ENCODE assay signal across 8 cellular contexts in the genomic region with DNA sequence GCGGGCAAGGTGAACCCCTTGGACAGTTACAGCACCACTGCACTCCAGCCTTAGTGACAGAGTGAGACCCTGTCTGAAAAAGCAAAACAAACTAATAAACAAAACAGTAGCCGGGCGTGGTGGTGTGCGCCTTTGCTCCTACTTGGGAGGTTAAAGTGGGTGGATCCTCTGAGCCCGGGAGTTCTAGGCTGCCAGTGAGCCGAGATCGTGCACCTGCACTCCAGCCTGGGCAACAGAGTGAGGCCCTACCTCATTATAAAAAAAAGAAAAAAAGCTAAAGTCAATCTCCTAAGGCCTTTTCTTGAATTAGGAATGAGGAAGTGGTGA. TPM values are rescaled to one million over a fixed set of nuclear protein-coding genes. Genes with fewer than 3 reads are reported as not detected.
DNase-seq lines count a peak whose midpoint lies in the region; ATAC-seq, FAIRE-seq and TF ChIP-seq lines count a peak whose summit lies in the region.

No MANE protein-coding gene starts in this region.

- H3K36me3 ChIP-seq in breast epithelium (no peaks in the 10 kb centered on the region), HepG2 (replicated peaks in 1 of 2; ENCODE audit: control insufficient read depth in 1 of 2, insufficient read depth in 2 of 2, low read length in 2 of 2) (no peaks in the 10 kb centered on the region)

- in situ Hi-C loops in HepG2 (cut with HindIII; ENCODE audit: extremely low pct_ligation_motif_present, low pct_unique_long_range_greater_than_20kb) = no loop called here

- BruUV-seq in MCF 10A (replicated peaks; lab: Mats Ljungman, UMichigan) = no TSS peak
- no TSS peak for BruUV-seq in HepG2 (replicated peaks; lab: Mats Ljungman, UMichigan)

- no peak overlapping the region for H2AFZ ChIP-seq in HepG2 (ENCODE audit: low read length)

- ATAC-seq in HepG2 = no peak

- H3K27me3 ChIP-seq in breast epithelium = no peaks in the 10 kb centered on the region
- peaks cover 0 to 1% of the 10 kb centered on the region in 2 experiments; a peak in 1 of 5 replicates for H3K27me3 ChIP-seq in HepG2 (ENCODE audit: control insufficient read depth in 1 of 2, insufficient read depth in 2 of 2, low read length in 2 of 2)

- H3K4me3 Mint-ChIP-seq in MCF 10A (ENCODE audit: unreplicated experiment) = no peak overlapping the region
- peak overlapping the region; percentile 74 for H3K4me3 Mint-ChIP-seq in activated CD4-positive, alpha-beta memory T cell treated with anti-CD3 and anti-CD28 coated beads for 36 hours
- H3K4me3 Mint-ChIP-seq in type B pancreatic cell = peak overlapping the region; percentile 74

- H3K4me1 Mint-ChIP-seq in MCF 10A (ENCODE audit: insufficient read depth, unreplicated experiment) (no peaks in the 10 kb centered on the region), type B pancreatic cell (ENCODE audit: unreplicated experiment) (peaks cover 8% of the 10 kb centered on the region)
- H3K4me1 Mint-ChIP-seq in activated CD4-positive, alpha-beta memory T cell treated with anti-CD3 and anti-CD28 coated beads for 36 hours (ENCODE audit: low read depth) = peaks cover 17% of the 10 kb centered on the region

- no peak for TF ChIP-seq RAD21 in HepG2 (CRISPR knock-in tag; IDR thresholded peaks at IDR 0.05)

- TF ChIP-seq POLR2A in breast epithelium (IDR thresholded peaks at IDR 0.05) (no peak), HepG2 (IDR thresholded peaks at IDR 0.05; ENCODE audit: insufficient read depth in 1 of 2, low read depth in 2 of 2, low read length in 2 of 2) (no peak)

- H4K20me1 ChIP-seq in HepG2 (ENCODE audit: insufficient read depth, low read length) = no peaks in the 10 kb centered on the region

- H3K9me3 ChIP-seq in breast epithelium = peaks cover 0 to 5% of the 10 kb centered on the region in 2 donors
- no peaks in the 10 kb centered on the region for H3K9me3 ChIP-seq in HepG2 (ENCODE audit: low read length)

- H3K27ac ChIP-seq in breast epithelium = peak overlapping the region; percentile 77 to 95
- H3K27ac ChIP-seq in HepG2 (ENCODE audit: extremely low read length, insufficient read depth, low read length) = no peak overlapping the region

- DNase-seq in breast epithelium (ENCODE audit: low spot score in 2 of 2) (no peak), MCF 10A (ENCODE audit: unreplicated experiment) (no peak), HepG2 (ENCODE audit: low spot score) (no peak), type B pancreatic cell (ENCODE audit: extremely low spot score, unreplicated experiment) (no peak), NCI-H146 (lab: John Stamatoyannopoulos, UW) (no peak), HEK293T (ENCODE audit: extremely low spot score) (no peak)
- no peak for DNase-seq in activated CD4-positive, alpha-beta memory T cell treated with anti-CD3 and anti-CD28 coated beads for 36 hours
- no peak for DNase-seq in activated effector memory CD4-positive, alpha-beta T cell treated with Interleukin-2 at 50 U/mL for 16 hours

- H3K9me3 Mint-ChIP-seq in MCF 10A (ENCODE audit: unreplicated experiment) (no peaks in the 10 kb centered on the region), type B pancreatic cell (no peaks in the 10 kb centered on the region)
- no peaks in the 10 kb centered on the region for H3K9me3 Mint-ChIP-seq in activated CD4-positive, alpha-beta memory T cell treated with anti-CD3 and anti-CD28 coated beads for 36 hours

- POLR2A ChIA-PET in MCF 10A (lab: Yijun Ruan, JAX) = no interaction called here
- POLR2A ChIA-PET in activated CD4-positive, alpha-beta memory T cell treated with anti-CD3 and anti-CD28 coated beads for 36 hours (lab: Charles Lee) = no interaction called here
- POLR2A ChIA-PET in HepG2 (lab: Yijun Ruan, JAX) = no interaction called here
- POLR2A ChIA-PET in HEK293T (lab: Yijun Ruan, JAX) = no interaction called here

- FAIRE-seq in HepG2 (lab: Jason Lieb, UNC) = no peak

- H3K79me2 ChIP-seq in HepG2 (ENCODE audit: insufficient read depth, low read length) = no peaks in the 10 kb centered on the region

- no peak for TF ChIP-seq CTCF in breast epithelium (IDR thresholded peaks at IDR 0.05)
- TF ChIP-seq CTCF in MCF 10A (IDR thresholded peaks at IDR 0.05; ENCODE audit: unreplicated experiment) = no peak
- TF ChIP-seq CTCF in HepG2 (CRISPR knock-in tag; IDR thresholded peaks at IDR 0.05) = no peak
- TF ChIP-seq CTCF in type B pancreatic cell (conservative IDR thresholded peaks at IDR 0.05) = no peak

- H3K4me1 ChIP-seq in breast epithelium (no peaks in the 10 kb centered on the region), HepG2 (ENCODE audit: insufficient read depth, low read length) (peaks cover 26% of the 10 kb centered on the region)

- no peak overlapping the region for H3K9ac ChIP-seq in HepG2 (ENCODE audit: insufficient read depth, low read depth, low read length)

- 44% methylated on average over 7 of the region's 7 CpGs for WGBS in HepG2 (ENCODE audit: low lambda C conversion rate)

- H3K4me2 ChIP-seq in HepG2 (ENCODE audit: low read depth, low read length) = peak overlapping the region; percentile 42; the same call in 1 of the 2 replicates

- H3K4me3 ChIP-seq in breast epithelium = peak overlapping the region; percentile 46 to 72 (median 56)
- no peak overlapping the region for H3K4me3 ChIP-seq in HepG2 (replicated peaks in 1 of 3; ENCODE audit: insufficient read depth in 1 of 3, low read depth in 2 of 3, low read length in 3 of 3)

- H3K27ac Mint-ChIP-seq in MCF 10A (ENCODE audit: low read depth, unreplicated experiment) (no peak overlapping the region), type B pancreatic cell (peak overlapping the region; percentile 91)
- H3K27ac Mint-ChIP-seq in activated CD4-positive, alpha-beta memory T cell treated with anti-CD3 and anti-CD28 coated beads for 36 hours = no peak overlapping the region

- no peaks in the 10 kb centered on the region for H3K36me3 Mint-ChIP-seq in MCF 10A (ENCODE audit: insufficient read depth, unreplicated experiment)
- H3K36me3 Mint-ChIP-seq in activated CD4-positive, alpha-beta memory T cell treated with anti-CD3 and anti-CD28 coated beads for 36 hours = no peaks in the 10 kb centered on the region
- no peaks in the 10 kb centered on the region for H3K36me3 Mint-ChIP-seq in type B pancreatic cell

- intact Hi-C loops in breast epithelium (cut with DNase I; ENCODE audit: low total_unique reads) (no loop called here), MCF 10A (cut with micrococcal nuclease) (no loop called here), HepG2 (cut with micrococcal nuclease; ENCODE audit: unreplicated experiment) (no loop called here)
- intact Hi-C loops in activated CD4-positive, alpha-beta memory T cell treated with anti-CD3 and anti-CD28 coated beads for 36 hours (cut with micrococcal nuclease) = no loop called here

- CTCF ChIA-PET in MCF 10A (lab: Yijun Ruan, JAX) = no interaction called here
- CTCF ChIA-PET in activated CD4-positive, alpha-beta memory T cell treated with anti-CD3 and anti-CD28 coated beads for 36 hours (lab: Charles Lee) = no interaction called here
- CTCF ChIA-PET in HepG2 (lab: Yijun Ruan, JAX; ENCODE audit: low intra/inter-chr PET ratio, low total read pairs) = no interaction called here
- CTCF ChIA-PET in HEK293T (lab: Yijun Ruan, JAX) = no interaction called here

- H3K27me3 Mint-ChIP-seq in MCF 10A (ENCODE audit: insufficient read depth, unreplicated experiment) (no peaks in the 10 kb centered on the region), type B pancreatic cell (peaks cover 4% of the 10 kb centered on the region)
- no peaks in the 10 kb centered on the region for H3K27me3 Mint-ChIP-seq in activated CD4-positive, alpha-beta memory T cell treated with anti-CD3 and anti-CD28 coated beads for 36 hours

- TF ChIP-seq EP300 in HepG2 (IDR thresholded peaks at IDR 0.05; ENCODE audit: low read depth in 2 of 2, low read length in 2 of 2) (no peak), HepG2 (CRISPR knock-in tag; IDR thresholded peaks at IDR 0.05; ENCODE audit: borderline replicate concordance) (no peak)

TF ChIP-seq in HepG2, 621 proteins besides CTCF, POLR2A, EP300 and RAD21:
- no peak for TF ChIP-seq NR2F2 (IDR thresholded peaks at IDR 0.05; ENCODE audit: borderline replicate concordance, low read depth)
- TF ChIP-seq CREB1 (IDR thresholded peaks at IDR 0.05) = no peak
- no peak for TF ChIP-seq CREB1 (CRISPR knock-in tag; IDR thresholded peaks at IDR 0.05)
TF ChIP-seq in HepG2: peak in this region for 0.

TF ChIP-seq in HEK293T, 16 proteins besides CTCF, POLR2A, EP300 and RAD21:
- TF ChIP-seq SUZ12 (IDR thresholded peaks at IDR 0.05) (no peak), NFRKB (IDR thresholded peaks at IDR 0.05) (no peak), TARDBP (IDR thresholded peaks at IDR 0.05) (no peak), SP1 (IDR thresholded peaks at IDR 0.05) (no peak), CTBP1 (IDR thresholded peaks at IDR 0.05; ENCODE audit: borderline replicate concordance) (no peak), HDGF (IDR thresholded peaks at IDR 0.05; ENCODE audit: borderline replicate concordance) (no peak)
TF ChIP-seq in HEK293T: peak in this region for 0.

RNA-seq across cellular contexts. Expression of gene SPTLC2, which starts 24.7 kb away (rescaled TPM):
- total RNA-seq in breast epithelium (10 to 100 TPM; 31.2 to 47.2 (median 42.6) TPM), MCF 10A (2022) (10.3 and 15.8 TPM in 2 replicates), HepG2 (2016; rRNA removed; fragmentation: Illumina TruSeq; extraction: Trizol) (15.1 and 17.5 TPM in 2 replicates), type B pancreatic cell (ENCODE audit: low replicate concordance) (40.9 and 134 TPM in 2 replicates)
- total RNA-seq in activated CD4-positive, alpha-beta memory T cell treated with anti-CD3 and anti-CD28 coated beads for 36 hours = 10 to 100 TPM; 23.6 to 23.9 TPM
- 2.4 and 4.6 TPM in 2 replicates for total RNA-seq in HepG2 (2016; cell fraction: cytosol; rRNA removed; fragmentation: Illumina TruSeq; extraction: Trizol; ENCODE audit: low read depth)
- 11.9 and 16.4 TPM in 2 replicates for total RNA-seq in HepG2 (2016; cell fraction: insoluble cytoplasmic fraction; rRNA removed; fragmentation: Illumina TruSeq; extraction: Trizol)
- total RNA-seq in HepG2 (2016; cell fraction: membrane; rRNA removed; fragmentation: Illumina TruSeq; extraction: Trizol) = 3.3 and 3.6 TPM in 2 replicates
- 21.8 and 22.9 TPM in 2 replicates for total RNA-seq in HepG2 (2016; cell fraction: nucleus; rRNA removed; fragmentation: Illumina TruSeq; extraction: Trizol)
- 11.2 and 17.4 TPM in 2 replicates for polyA plus RNA-seq in HepG2 (2011; rRNA removed)
- 7.6 and 8.0 TPM in 2 replicates for polyA plus RNA-seq in HepG2 (2011; cell fraction: cytosol; rRNA removed)
- polyA plus RNA-seq in HepG2 (2011; cell fraction: nucleus; rRNA removed) = 2.6 and 4.9 TPM in 2 replicates
- 10.4 and 11.4 TPM in 2 replicates for polyA plus RNA-seq in HepG2 (2012)
- 0.88 and 1.1 TPM in 2 replicates for polyA plus RNA-seq in HepG2 (2016; cell fraction: cytosol; fragmentation: Illumina TruSeq; extraction: Trizol; ENCODE audit: low read depth)
- polyA plus RNA-seq in HepG2 (2016; cell fraction: insoluble cytoplasmic fraction; fragmentation: Illumina TruSeq; extraction: Trizol; ENCODE audit: low read depth) = 7.2 and 8.9 TPM in 2 replicates
- polyA plus RNA-seq in HepG2 (2016; cell fraction: membrane; fragmentation: Illumina TruSeq; extraction: Trizol; ENCODE audit: low read depth) = 1.3 and 2.0 TPM in 2 replicates
- polyA plus RNA-seq in HepG2 (2016; cell fraction: nucleus; fragmentation: Illumina TruSeq; extraction: Trizol; ENCODE audit: insufficient read depth, low read depth) = 19.4 and 29.7 TPM in 2 replicates
- 8.2 and 23.4 TPM in 2 replicates for polyA minus RNA-seq in HepG2 (2011; rRNA and poly(A)+ RNA removed; ENCODE audit: low replicate concordance)
- polyA minus RNA-seq in HepG2 (2011; cell fraction: cytosol; rRNA and poly(A)+ RNA removed) = 8.0 and 18.2 TPM in 2 replicates
- polyA minus RNA-seq in HepG2 (2011; cell fraction: nucleus; rRNA and poly(A)+ RNA removed) = 9.4 and 11.9 TPM in 2 replicates

Comparison
In these comparisons a context has a peak if more than half of its experiments do, and no peak if none do; other contexts are left out.
1. H3K4me3 ChIP-seq: peak in breast epithelium (3 of 3); none in HepG2 (0 of 3).